1 cellular context compared by ENCODE assay signal in the genomic region with DNA sequence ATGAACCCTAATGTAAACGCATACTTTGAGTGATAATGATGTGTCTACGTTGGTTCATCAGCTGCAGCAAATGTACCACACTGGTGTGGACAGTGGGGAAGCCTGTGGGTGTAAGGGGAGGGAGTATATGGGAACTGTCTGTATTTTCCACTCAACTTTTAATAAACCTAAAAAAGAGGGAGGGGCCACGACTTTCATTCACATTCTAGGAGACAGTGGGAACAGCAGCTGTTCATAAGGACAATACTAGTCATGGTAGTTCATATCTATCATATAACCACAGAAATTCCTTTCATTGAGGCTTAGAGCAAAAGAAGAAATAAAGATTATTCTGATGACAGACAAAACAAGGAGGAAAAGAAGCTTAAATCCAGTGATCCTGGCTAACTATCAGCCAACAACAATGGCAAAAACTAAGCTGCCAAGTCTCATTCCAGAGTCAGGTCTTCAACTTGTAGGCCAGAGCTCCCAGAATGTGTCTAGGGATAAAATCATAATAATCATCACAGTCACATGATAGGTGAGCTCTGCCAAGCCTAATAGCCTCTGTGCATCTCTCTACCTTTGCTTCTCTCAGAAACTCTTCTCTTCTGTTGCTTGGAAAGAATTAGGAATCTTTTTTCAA.
TF ChIP-seq lines count a peak whose summit lies in the region.

No MANE protein-coding gene starts in this region.

TF ChIP-seq in WTC11, 78 proteins besides CTCF, POLR2A, EP300 and RAD21:
- TF ChIP-seq GABPB1 (CRISPR knock-in tag; IDR thresholded peaks at IDR 0.05) (no peak), TEAD1 (CRISPR knock-in tag; IDR thresholded peaks at IDR 0.05) (no peak), RORB (CRISPR knock-in tag; IDR thresholded peaks at IDR 0.05) (no peak), NFYB (CRISPR knock-in tag; conservative IDR thresholded peaks at IDR 0.05; ENCODE audit: low read depth) (no peak), ZNF232 (CRISPR knock-in tag; IDR thresholded peaks at IDR 0.05) (no peak), EMX1 (CRISPR knock-in tag; IDR thresholded peaks at IDR 0.05) (no peak), JUN (CRISPR knock-in tag; IDR thresholded peaks at IDR 0.05) (no peak)
- TF ChIP-seq, protein P1, sequence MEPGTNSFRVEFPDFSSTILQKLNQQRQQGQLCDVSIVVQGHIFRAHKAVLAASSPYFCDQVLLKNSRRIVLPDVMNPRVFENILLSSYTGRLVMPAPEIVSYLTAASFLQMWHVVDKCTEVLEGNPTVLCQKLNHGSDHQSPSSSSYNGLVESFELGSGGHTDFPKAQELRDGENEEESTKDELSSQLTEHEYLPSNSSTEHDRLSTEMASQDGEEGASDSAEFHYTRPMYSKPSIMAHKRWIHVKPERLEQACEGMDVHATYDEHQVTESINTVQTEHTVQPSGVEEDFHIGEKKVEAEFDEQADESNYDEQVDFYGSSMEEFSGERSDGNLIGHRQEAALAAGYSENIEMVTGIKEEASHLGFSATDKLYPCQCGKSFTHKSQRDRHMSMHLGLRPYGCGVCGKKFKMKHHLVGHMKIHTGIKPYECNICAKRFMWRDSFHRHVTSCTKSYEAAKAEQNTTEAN (CRISPR knock-in tag; IDR thresholded peaks at IDR 0.05), result no peak
- TF ChIP-seq, protein P2, sequence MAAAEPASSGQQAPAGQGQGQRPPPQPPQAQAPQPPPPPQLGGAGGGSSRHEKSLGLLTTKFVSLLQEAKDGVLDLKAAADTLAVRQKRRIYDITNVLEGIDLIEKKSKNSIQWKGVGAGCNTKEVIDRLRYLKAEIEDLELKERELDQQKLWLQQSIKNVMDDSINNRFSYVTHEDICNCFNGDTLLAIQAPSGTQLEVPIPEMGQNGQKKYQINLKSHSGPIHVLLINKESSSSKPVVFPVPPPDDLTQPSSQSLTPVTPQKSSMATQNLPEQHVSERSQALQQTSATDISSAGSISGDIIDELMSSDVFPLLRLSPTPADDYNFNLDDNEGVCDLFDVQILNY (CRISPR knock-in tag; IDR thresholded peaks at IDR 0.05), result no peak
- TF ChIP-seq, protein P3, sequence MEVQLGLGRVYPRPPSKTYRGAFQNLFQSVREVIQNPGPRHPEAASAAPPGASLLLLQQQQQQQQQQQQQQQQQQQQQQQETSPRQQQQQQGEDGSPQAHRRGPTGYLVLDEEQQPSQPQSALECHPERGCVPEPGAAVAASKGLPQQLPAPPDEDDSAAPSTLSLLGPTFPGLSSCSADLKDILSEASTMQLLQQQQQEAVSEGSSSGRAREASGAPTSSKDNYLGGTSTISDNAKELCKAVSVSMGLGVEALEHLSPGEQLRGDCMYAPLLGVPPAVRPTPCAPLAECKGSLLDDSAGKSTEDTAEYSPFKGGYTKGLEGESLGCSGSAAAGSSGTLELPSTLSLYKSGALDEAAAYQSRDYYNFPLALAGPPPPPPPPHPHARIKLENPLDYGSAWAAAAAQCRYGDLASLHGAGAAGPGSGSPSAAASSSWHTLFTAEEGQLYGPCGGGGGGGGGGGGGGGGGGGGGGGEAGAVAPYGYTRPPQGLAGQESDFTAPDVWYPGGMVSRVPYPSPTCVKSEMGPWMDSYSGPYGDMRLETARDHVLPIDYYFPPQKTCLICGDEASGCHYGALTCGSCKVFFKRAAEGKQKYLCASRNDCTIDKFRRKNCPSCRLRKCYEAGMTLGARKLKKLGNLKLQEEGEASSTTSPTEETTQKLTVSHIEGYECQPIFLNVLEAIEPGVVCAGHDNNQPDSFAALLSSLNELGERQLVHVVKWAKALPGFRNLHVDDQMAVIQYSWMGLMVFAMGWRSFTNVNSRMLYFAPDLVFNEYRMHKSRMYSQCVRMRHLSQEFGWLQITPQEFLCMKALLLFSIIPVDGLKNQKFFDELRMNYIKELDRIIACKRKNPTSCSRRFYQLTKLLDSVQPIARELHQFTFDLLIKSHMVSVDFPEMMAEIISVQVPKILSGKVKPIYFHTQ (CRISPR knock-in tag; IDR thresholded peaks at IDR 0.05), result no peak
- TF ChIP-seq, protein P4, sequence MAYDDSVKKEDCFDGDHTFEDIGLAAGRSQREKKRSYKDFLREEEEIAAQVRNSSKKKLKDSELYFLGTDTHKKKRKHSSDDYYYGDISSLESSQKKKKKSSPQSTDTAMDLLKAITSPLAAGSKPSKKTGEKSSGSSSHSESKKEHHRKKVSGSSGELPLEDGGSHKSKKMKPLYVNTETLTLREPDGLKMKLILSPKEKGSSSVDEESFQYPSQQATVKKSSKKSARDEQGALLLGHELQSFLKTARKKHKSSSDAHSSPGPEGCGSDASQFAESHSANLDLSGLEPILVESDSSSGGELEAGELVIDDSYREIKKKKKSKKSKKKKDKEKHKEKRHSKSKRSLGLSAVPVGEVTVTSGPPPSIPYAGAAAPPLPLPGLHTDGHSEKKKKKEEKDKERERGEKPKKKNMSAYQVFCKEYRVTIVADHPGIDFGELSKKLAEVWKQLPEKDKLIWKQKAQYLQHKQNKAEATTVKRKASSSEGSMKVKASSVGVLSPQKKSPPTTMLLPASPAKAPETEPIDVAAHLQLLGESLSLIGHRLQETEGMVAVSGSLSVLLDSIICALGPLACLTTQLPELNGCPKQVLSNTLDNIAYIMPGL (CRISPR knock-in tag; IDR thresholded peaks at IDR 0.05), result no peak
